In genomic region chr17:82317394-82318168, GRCh38 we compare ENCODE assay signal across 1 cellular context.
TF ChIP-seq lines count a peak whose summit lies in the region.

TSS of gene CD7 (minus strand) at chr17:82317608. CDS start at chr17:82317495, 113 bp downstream.

TF ChIP-seq in HepG2, 621 proteins besides CTCF, POLR2A, EP300 and RAD21 (continued from another document and continues in another):
- TF ChIP-seq HIC2 (CRISPR knock-in tag; IDR thresholded peaks at IDR 0.05; ENCODE audit: low read depth) (peak; percentile 60; the same call in 1 of the 2 replicates), ZNF597 (CRISPR knock-in tag; IDR thresholded peaks at IDR 0.05) (no peak), ASH2L (IDR thresholded peaks at IDR 0.05; ENCODE audit: insufficient read length, low read depth, low read length) (peak; percentile 33), ZNF891 (CRISPR knock-in tag; IDR thresholded peaks at IDR 0.05) (no peak; the same call in 1 of the 2 replicates), ZNF879 (CRISPR knock-in tag; IDR thresholded peaks at IDR 0.05) (no peak), ZNF749 (CRISPR knock-in tag; IDR thresholded peaks at IDR 0.05; ENCODE audit: borderline replicate concordance) (peak; percentile 25; the same call in 1 of the 2 replicates), ZNF280D (CRISPR knock-in tag; IDR thresholded peaks at IDR 0.05) (peak; percentile 85), ZBTB7A (CRISPR knock-in tag; IDR thresholded peaks at IDR 0.05) (no peak; the same call in none of the 2 replicates), ZFX (CRISPR knock-in tag; IDR thresholded peaks at IDR 0.05; ENCODE audit: low read depth) (peak; percentile 90), GATA4 (IDR thresholded peaks at IDR 0.05; ENCODE audit: borderline replicate concordance, low read depth) (no peak), JUNB (CRISPR knock-in tag; IDR thresholded peaks at IDR 0.05; ENCODE audit: borderline replicate concordance) (no peak), PHF21A (CRISPR knock-in tag; IDR thresholded peaks at IDR 0.05) (peak; percentile 81; the same call in 1 of the 2 replicates), ZFY (CRISPR knock-in tag; IDR thresholded peaks at IDR 0.05) (peak; percentile 76), ZNF761 (CRISPR knock-in tag; conservative IDR thresholded peaks at IDR 0.05) (0 out of 2 replicates have a peak, but pooled peaks have one; percentile 31), ZNF317 (CRISPR knock-in tag; IDR thresholded peaks at IDR 0.05) (peak; percentile 73; the same call in 1 of the 2 replicates), ZNF432 (CRISPR knock-in tag; IDR thresholded peaks at IDR 0.05; ENCODE audit: borderline replicate concordance) (no peak), ZNF232 (CRISPR knock-in tag; IDR thresholded peaks at IDR 0.05; ENCODE audit: borderline replicate concordance) (no peak), ONECUT2 (CRISPR knock-in tag; IDR thresholded peaks at IDR 0.05) (no peak), ZFYVE20 (CRISPR knock-in tag; IDR thresholded peaks at IDR 0.05; ENCODE audit: borderline replicate concordance, low read depth) (0 out of 2 replicates have a peak, but pooled peaks have one; percentile 70), HNF4A (CRISPR knock-in tag; IDR thresholded peaks at IDR 0.05) (peak; percentile 39), ZNF709 (CRISPR knock-in tag; IDR thresholded peaks at IDR 0.05) (no peak), ZNF263 (CRISPR knock-in tag; IDR thresholded peaks at IDR 0.05) (peak; percentile 65; the same call in 1 of the 2 replicates), TBL1XR1 (IDR thresholded peaks at IDR 0.05; ENCODE audit: borderline replicate concordance, low read length, partially characterized antibody) (no peak), ZNF331 (CRISPR knock-in tag; IDR thresholded peaks at IDR 0.05) (peak; percentile 51; the same call in 1 of the 2 replicates), ZUFSP (CRISPR knock-in tag; IDR thresholded peaks at IDR 0.05; ENCODE audit: borderline replicate concordance) (no peak), ZBTB38 (CRISPR knock-in tag; IDR thresholded peaks at IDR 0.05) (no peak), FOXO1 (CRISPR knock-in tag; IDR thresholded peaks at IDR 0.05) (peak; percentile 58; the same call in 1 of the 2 replicates), SP2 (CRISPR knock-in tag; IDR thresholded peaks at IDR 0.05) (no peak), ZNF691 (CRISPR knock-in tag; IDR thresholded peaks at IDR 0.05; ENCODE audit: borderline replicate concordance, low read depth) (no peak; the same call in 1 of the 2 replicates), ATAD3A (CRISPR knock-in tag; IDR thresholded peaks at IDR 0.05) (no peak), SP140L (CRISPR knock-in tag; IDR thresholded peaks at IDR 0.05; ENCODE audit: borderline replicate concordance) (no peak), NFRKB (IDR thresholded peaks at IDR 0.05) (no peak), ZNF264 (CRISPR knock-in tag; IDR thresholded peaks at IDR 0.05) (no peak), ZBTB26 (CRISPR knock-in tag; IDR thresholded peaks at IDR 0.05; ENCODE audit: borderline replicate concordance) (no peak; the same call in 1 of the 2 replicates), ZNF460 (CRISPR knock-in tag; IDR thresholded peaks at IDR 0.05; ENCODE audit: borderline replicate concordance) (no peak; the same call in 1 of the 2 replicates), ZIK1 (CRISPR knock-in tag; IDR thresholded peaks at IDR 0.05; ENCODE audit: borderline replicate concordance, low read depth) (no peak), MEF2D (CRISPR knock-in tag; IDR thresholded peaks at IDR 0.05) (peak; percentile 72; the same call in 1 of the 2 replicates), AHR (CRISPR knock-in tag; IDR thresholded peaks at IDR 0.05) (no peak), NBN (conservative IDR thresholded peaks at IDR 0.05) (no peak), ZNF563 (CRISPR knock-in tag; IDR thresholded peaks at IDR 0.05) (0 out of 2 replicates have a peak, but pooled peaks have one; percentile 30), TGIF2 (CRISPR knock-in tag; IDR thresholded peaks at IDR 0.05) (no peak; the same call in 1 of the 2 replicates), ZNF616 (CRISPR knock-in tag; IDR thresholded peaks at IDR 0.05; ENCODE audit: low read depth) (peak; percentile 12; the same call in 1 of the 2 replicates), ZNF660 (CRISPR knock-in tag; IDR thresholded peaks at IDR 0.05; ENCODE audit: borderline replicate concordance, low read depth) (no peak), ZNF20 (CRISPR knock-in tag; IDR thresholded peaks at IDR 0.05) (no peak)
- TF ChIP-seq, protein P1, sequence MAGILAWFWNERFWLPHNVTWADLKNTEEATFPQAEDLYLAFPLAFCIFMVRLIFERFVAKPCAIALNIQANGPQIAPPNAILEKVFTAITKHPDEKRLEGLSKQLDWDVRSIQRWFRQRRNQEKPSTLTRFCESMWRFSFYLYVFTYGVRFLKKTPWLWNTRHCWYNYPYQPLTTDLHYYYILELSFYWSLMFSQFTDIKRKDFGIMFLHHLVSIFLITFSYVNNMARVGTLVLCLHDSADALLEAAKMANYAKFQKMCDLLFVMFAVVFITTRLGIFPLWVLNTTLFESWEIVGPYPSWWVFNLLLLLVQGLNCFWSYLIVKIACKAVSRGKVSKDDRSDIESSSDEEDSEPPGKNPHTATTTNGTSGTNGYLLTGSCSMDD (CRISPR knock-in tag; IDR thresholded peaks at IDR 0.05): 0 out of 2 replicates have a peak, but pooled peaks have one; percentile 53
- TF ChIP-seq, protein P2, sequence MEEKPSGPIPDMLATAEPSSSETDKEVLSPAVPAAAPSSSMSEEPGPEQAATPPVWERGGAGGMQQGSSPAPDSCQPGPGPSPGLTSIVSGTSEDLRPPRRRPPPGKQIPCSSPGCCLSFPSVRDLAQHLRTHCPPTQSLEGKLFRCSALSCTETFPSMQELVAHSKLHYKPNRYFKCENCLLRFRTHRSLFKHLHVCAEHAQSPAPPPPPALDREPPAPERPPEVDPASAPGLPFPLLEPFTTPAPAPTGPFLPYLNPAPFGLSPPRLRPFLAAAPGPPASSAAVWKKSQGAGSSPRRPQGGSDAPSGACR (CRISPR knock-in tag; IDR thresholded peaks at IDR 0.05): 0 out of 2 replicates have a peak, but pooled peaks have one; percentile 12
- TF ChIP-seq, protein P3, sequence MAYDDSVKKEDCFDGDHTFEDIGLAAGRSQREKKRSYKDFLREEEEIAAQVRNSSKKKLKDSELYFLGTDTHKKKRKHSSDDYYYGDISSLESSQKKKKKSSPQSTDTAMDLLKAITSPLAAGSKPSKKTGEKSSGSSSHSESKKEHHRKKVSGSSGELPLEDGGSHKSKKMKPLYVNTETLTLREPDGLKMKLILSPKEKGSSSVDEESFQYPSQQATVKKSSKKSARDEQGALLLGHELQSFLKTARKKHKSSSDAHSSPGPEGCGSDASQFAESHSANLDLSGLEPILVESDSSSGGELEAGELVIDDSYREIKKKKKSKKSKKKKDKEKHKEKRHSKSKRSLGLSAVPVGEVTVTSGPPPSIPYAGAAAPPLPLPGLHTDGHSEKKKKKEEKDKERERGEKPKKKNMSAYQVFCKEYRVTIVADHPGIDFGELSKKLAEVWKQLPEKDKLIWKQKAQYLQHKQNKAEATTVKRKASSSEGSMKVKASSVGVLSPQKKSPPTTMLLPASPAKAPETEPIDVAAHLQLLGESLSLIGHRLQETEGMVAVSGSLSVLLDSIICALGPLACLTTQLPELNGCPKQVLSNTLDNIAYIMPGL (CRISPR knock-in tag; IDR thresholded peaks at IDR 0.05; ENCODE audit: borderline replicate concordance in 1 of 2, low read depth in 1 of 2): peak in 1 of 2 experiments; percentile 71; a peak in 3 of 4 replicates
- TF ChIP-seq, protein P4, sequence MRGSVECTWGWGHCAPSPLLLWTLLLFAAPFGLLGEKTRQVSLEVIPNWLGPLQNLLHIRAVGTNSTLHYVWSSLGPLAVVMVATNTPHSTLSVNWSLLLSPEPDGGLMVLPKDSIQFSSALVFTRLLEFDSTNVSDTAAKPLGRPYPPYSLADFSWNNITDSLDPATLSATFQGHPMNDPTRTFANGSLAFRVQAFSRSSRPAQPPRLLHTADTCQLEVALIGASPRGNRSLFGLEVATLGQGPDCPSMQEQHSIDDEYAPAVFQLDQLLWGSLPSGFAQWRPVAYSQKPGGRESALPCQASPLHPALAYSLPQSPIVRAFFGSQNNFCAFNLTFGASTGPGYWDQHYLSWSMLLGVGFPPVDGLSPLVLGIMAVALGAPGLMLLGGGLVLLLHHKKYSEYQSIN (CRISPR knock-in tag; IDR thresholded peaks at IDR 0.05; ENCODE audit: borderline replicate concordance): no peak
- TF ChIP-seq, protein P5, sequence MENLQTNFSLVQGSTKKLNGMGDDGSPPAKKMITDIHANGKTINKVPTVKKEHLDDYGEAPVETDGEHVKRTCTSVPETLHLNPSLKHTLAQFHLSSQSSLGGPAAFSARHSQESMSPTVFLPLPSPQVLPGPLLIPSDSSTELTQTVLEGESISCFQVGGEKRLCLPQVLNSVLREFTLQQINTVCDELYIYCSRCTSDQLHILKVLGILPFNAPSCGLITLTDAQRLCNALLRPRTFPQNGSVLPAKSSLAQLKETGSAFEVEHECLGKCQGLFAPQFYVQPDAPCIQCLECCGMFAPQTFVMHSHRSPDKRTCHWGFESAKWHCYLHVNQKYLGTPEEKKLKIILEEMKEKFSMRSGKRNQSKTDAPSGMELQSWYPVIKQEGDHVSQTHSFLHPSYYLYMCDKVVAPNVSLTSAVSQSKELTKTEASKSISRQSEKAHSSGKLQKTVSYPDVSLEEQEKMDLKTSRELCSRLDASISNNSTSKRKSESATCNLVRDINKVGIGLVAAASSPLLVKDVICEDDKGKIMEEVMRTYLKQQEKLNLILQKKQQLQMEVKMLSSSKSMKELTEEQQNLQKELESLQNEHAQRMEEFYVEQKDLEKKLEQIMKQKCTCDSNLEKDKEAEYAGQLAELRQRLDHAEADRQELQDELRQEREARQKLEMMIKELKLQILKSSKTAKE (CRISPR knock-in tag; IDR thresholded peaks at IDR 0.05; ENCODE audit: borderline replicate concordance): no peak
